In the genomic region with DNA sequence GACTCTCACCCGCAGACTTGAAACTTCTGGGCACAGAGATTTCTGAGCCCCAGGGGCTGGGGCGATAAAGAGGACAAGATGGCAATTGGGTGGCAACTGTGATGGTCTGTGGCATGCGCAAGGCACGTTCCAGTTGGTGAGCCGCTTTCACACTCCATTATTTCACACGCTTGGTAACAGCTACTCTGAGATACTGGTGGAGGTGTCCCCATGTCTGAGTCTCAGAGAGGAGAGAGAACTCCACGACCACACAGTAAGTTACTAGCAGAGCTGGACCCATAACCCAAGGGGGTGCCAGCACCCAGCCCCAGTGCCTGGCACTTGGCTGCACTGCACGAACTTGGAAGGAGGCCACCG, we compare ENCODE assay signal across 9 cellular contexts. TPM values are rescaled to one million over a fixed set of nuclear protein-coding genes. Genes with fewer than 3 reads are reported as not detected.
DNase-seq lines count a peak whose midpoint lies in the region; ATAC-seq and TF ChIP-seq lines count a peak whose summit lies in the region.
"Had no signal": no experiment of that assay in that cellular context is flagged by ENCODE, and none has a peak within 500 bp of the region (broad histone marks: within the 10 kb centered on the region; RNA-seq: fewer than 3 reads in every experiment).

No MANE protein-coding gene starts in this region.

- H3K27ac ChIP-seq in BLaER1 = peak overlapping the region; percentile 28; the same call in 1 of the 2 replicates
- H3K27ac ChIP-seq in dorsolateral prefrontal cortex = peak overlapping the region in 46 of 59 donors; percentile 4 to 87 (median 71)

- H3K4me1 ChIP-seq in BLaER1 (peaks cover 91% of the 10 kb centered on the region), Loucy (ENCODE audit: insufficient read depth, low read length, poor library complexity, severe bottlenecking) (peaks cover 14% of the 10 kb centered on the region)

- no peaks in the 10 kb centered on the region for H3F3A ChIP-seq in Loucy (ENCODE audit: low read depth)

- H2AFZ ChIP-seq in Loucy (ENCODE audit: low read length) = peak overlapping the region; percentile 85

- intact Hi-C loops in dorsolateral prefrontal cortex (cut with DNase I) = no loop called here

- DNase-seq in dorsolateral prefrontal cortex (no peak), myocyte (ENCODE audit: low read depth) (peak; percentile 38), HuH-7.5 (ENCODE audit: low spot score) (no peak), DMS114 treated with DMSO at 0.1 percent for 48 hours (lab: John Stamatoyannopoulos, UW; ENCODE audit: unreplicated experiment) (no peak), D341Med (ENCODE audit: low spot score) (no peak)

- H3K79me2 ChIP-seq in Loucy (ENCODE audit: insufficient read depth, low read length) = no peaks in the 10 kb centered on the region

- H4K20me1 ChIP-seq in BLaER1 (no peaks in the 10 kb centered on the region), Loucy (ENCODE audit: insufficient read depth, low read length, poor library complexity, severe bottlenecking) (no peaks in the 10 kb centered on the region)

- H3K4me3 ChIP-seq in BLaER1 (peak overlapping the region; percentile 28; the same call in 1 of the 2 replicates), Loucy (ENCODE audit: low read length, poor library complexity, severe bottlenecking) (peak overlapping the region; percentile 67), dorsolateral prefrontal cortex (peak overlapping the region in 53 of 59 donors; percentile 14 to 61 (median 38))

- peaks cover 12% of the 10 kb centered on the region for H3K27me3 ChIP-seq in BLaER1
- no peaks in the 10 kb centered on the region for H3K27me3 ChIP-seq in Loucy (ENCODE audit: insufficient read depth, low read length, poor library complexity, severe bottlenecking)
- H3K27me3 ChIP-seq in dorsolateral prefrontal cortex = no peaks in the 10 kb centered on the region

- TF ChIP-seq CTCF in Loucy (conservative IDR thresholded peaks at IDR 0.05; ENCODE audit: low read length) (no peak), dorsolateral prefrontal cortex (IDR thresholded peaks at IDR 0.05 in 54 of 56, conservative IDR thresholded peaks at IDR 0.05 in 2 of 56; ENCODE audit: low read depth in 1 of 56, partially characterized antibody in 56 of 56) (no peak)

- no peaks in the 10 kb centered on the region for H3K9me2 ChIP-seq in Loucy (replicated peaks; ENCODE audit: low read depth, low read length)

- H3K36me3 ChIP-seq in BLaER1 (no peaks in the 10 kb centered on the region), Loucy (ENCODE audit: insufficient read depth, low read length) (no peaks in the 10 kb centered on the region)

- H3K9me3 ChIP-seq in BLaER1 (no peaks in the 10 kb centered on the region), Loucy (ENCODE audit: insufficient read depth, low read depth, low read length) (no peaks in the 10 kb centered on the region)

- H3K4me2 ChIP-seq in BLaER1 = peak overlapping the region; percentile 91
- H3K4me2 ChIP-seq in Loucy (ENCODE audit: low read depth, low read length, poor library complexity, severe bottlenecking) = peak overlapping the region; percentile 82

- ATAC-seq in GM19395 (IDR thresholded peaks at IDR 0.05; ENCODE audit: unreplicated experiment) = no peak

- H3K9ac ChIP-seq in BLaER1 (no peak overlapping the region), Loucy (ENCODE audit: low read depth, low read length, poor library complexity, severe bottlenecking) (peak overlapping the region; percentile 14)

RNA-seq across cellular contexts. Expression of gene KCNJ4, which starts 6.0 kb away (rescaled TPM):
- total RNA-seq in dorsolateral prefrontal cortex = 100 to 1,000 TPM in 35 of 120 experiments, 10 to 100 TPM in 85; 21.0 to 129 (median 87.1) TPM
- total RNA-seq in myocyte = 0.05 TPM in 1 of 2 replicates, not detected in the other
- polyA plus RNA-seq in myocyte (2012) = not detected
- total RNA-seq: CD4-positive, alpha-beta memory T cell had no signal
- polyA plus RNA-seq: CD4-positive, alpha-beta memory T cell had no signal

RNA-seq across cellular contexts. Expression of gene KDELR3, which starts 6.9 kb away (rescaled TPM):
- total RNA-seq in dorsolateral prefrontal cortex = 1 to 10 TPM in 88 of 120 experiments, under 1 TPM in 30, not detected in 2; 0.35 to 4.3 (median 1.4) TPM
- 23.4 and 28.9 TPM in 2 replicates for total RNA-seq in myocyte
- 67.7 TPM for polyA plus RNA-seq in myocyte (2012)
- total RNA-seq: CD4-positive, alpha-beta memory T cell had no signal

RNA-seq across cellular contexts. Expression of gene DDX17, which starts 45.1 kb away (rescaled TPM):
- total RNA-seq in dorsolateral prefrontal cortex (100 to 1,000 TPM; 359 to 670 (median 471) TPM), myocyte (393 and 559 TPM in 2 replicates)
- 180 TPM for polyA plus RNA-seq in myocyte (2012)

Comparison
In these comparisons a context has a peak if more than half of its experiments do, and no peak if none do; other contexts are left out.
1. RNA of gene KCNJ4, which starts 6.0 kb away (total RNA-seq): 21.0 to 129 TPM in dorsolateral prefrontal cortex; 0.05 TPM in myocyte; every median in the first group is over 10 times any median in the second.
2. Peak in every context shown above with its lines, with median percentiles within 50 percentile points of each other: H3K4me3 ChIP-seq.